Comparison of ENCODE assay signal across 8 cellular contexts in the genomic region with DNA sequence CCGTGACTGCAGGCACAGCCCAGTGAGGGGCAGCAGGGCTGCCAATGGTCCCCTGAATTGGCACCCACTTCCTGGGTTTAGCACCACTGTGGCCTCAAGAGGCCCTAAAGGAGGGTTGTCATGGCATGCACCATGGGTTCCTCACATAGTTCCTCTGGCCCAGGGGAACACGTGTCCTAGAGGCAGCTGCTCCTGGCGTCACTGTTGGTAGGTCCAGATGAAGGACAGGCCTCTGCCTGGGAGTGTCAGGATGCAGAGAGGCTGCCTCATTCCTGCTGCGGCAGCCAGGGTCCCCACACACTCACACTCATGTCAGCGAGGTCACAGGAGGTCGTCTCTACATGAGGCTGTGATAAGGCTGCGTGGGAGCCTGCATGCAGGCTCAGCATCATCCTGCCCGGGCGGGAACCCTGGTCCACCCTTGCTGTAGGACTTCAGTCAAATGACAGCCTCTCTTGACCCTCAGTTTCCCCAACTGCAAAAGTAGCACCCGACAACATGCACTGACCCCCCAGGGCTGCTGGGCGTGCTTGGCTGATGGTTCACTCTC. TPM values are rescaled to one million over a fixed set of nuclear protein-coding genes. Genes with fewer than 3 reads are reported as not detected.
DNase-seq lines count a peak whose midpoint lies in the region; ATAC-seq and TF ChIP-seq lines count a peak whose summit lies in the region.

No MANE protein-coding gene starts in this region.

- H3K4me3 ChIP-seq in right lobe of liver (peak overlapping the region in 1 of 3 donors; percentile 89), suprapubic skin (peak overlapping the region; percentile 62), stomach (peak overlapping the region in 2 of 4 donors; percentile 72 to 93)

- TF ChIP-seq CTCF in right lobe of liver (IDR thresholded peaks at IDR 0.05) (no peak), suprapubic skin (IDR thresholded peaks at IDR 0.05) (no peak), stomach (IDR thresholded peaks at IDR 0.05) (no peak)

- no peak for DNase-seq in activated naive CD4-positive, alpha-beta T cell treated with anti-CD3 and anti-CD28 coated beads, Interleukin-2, amount 10 ng/mL, durations not matched to agents 7 days and 5 days
- DNase-seq in activated naive CD4-positive, alpha-beta T cell (lab: John Stamatoyannopoulos, UW) = no peak
- DNase-seq in activated CD8-positive, alpha-beta T cell treated with anti-CD3 and anti-CD28 coated beads, Interleukin-2, amount 10 ng/mL, durations not matched to agents 7 days and 5 days = no peak
- DNase-seq in right lobe of liver = peak in 2 of 3 donors; percentile 37
- DNase-seq in suprapubic skin (ENCODE audit: low spot score in 2 of 2) = peak in 1 of 2 donors; percentile 73
- no peak for DNase-seq in NCI-H146 (lab: John Stamatoyannopoulos, UW)
- DNase-seq in stimulated activated CD4-positive, alpha-beta T cell treated with anti-CD3 and anti-CD28 coated beads, Interleukin-4, amount 100 ng/mL, for 4 hours = no peak
- no peak for DNase-seq in stomach

- no peak for ATAC-seq in activated CD8-positive, alpha-beta T cell treated with anti-CD3 and anti-CD28 coated beads, Interleukin-2, amount 10 ng/mL, durations not matched to agents 7 days and 5 days
- ATAC-seq in right lobe of liver = no peak

- no peaks in the 10 kb centered on the region for H3K9me3 ChIP-seq in right lobe of liver
- no peaks in the 10 kb centered on the region for H3K9me3 ChIP-seq in suprapubic skin
- H3K9me3 ChIP-seq in stomach = no peaks in the 10 kb centered on the region

- H3K27me3 ChIP-seq in right lobe of liver (no peaks in the 10 kb centered on the region), suprapubic skin (no peaks in the 10 kb centered on the region), stomach (no peaks in the 10 kb centered on the region)

- TF ChIP-seq EP300 in suprapubic skin (IDR thresholded peaks at IDR 0.05) (no peak), stomach (IDR thresholded peaks at IDR 0.05) (no peak)

- H3K36me3 Mint-ChIP-seq in activated naive CD4-positive, alpha-beta T cell treated with anti-CD3 and anti-CD28 coated beads, Interleukin-2, amount 10 ng/mL, durations not matched to agents 7 days and 5 days = peaks cover 2% of the 10 kb centered on the region
- H3K36me3 Mint-ChIP-seq in activated CD8-positive, alpha-beta T cell treated with anti-CD3 and anti-CD28 coated beads, Interleukin-2, amount 10 ng/mL, durations not matched to agents 7 days and 5 days (ENCODE audit: low read depth) = no peaks in the 10 kb centered on the region

- peak overlapping the region; percentile 96 for H3K27ac Mint-ChIP-seq in activated naive CD4-positive, alpha-beta T cell treated with anti-CD3 and anti-CD28 coated beads, Interleukin-2, amount 10 ng/mL, durations not matched to agents 7 days and 5 days
- H3K27ac Mint-ChIP-seq in activated CD8-positive, alpha-beta T cell treated with anti-CD3 and anti-CD28 coated beads, Interleukin-2, amount 10 ng/mL, durations not matched to agents 7 days and 5 days = peak overlapping the region; percentile 97

- peaks cover 0 to 11% (median 0%) of the 10 kb centered on the region in 4 donors for H3K4me1 ChIP-seq in right lobe of liver
- peaks cover 13% of the 10 kb centered on the region for H3K4me1 ChIP-seq in suprapubic skin
- H3K4me1 ChIP-seq in stomach = peaks cover 6 to 22% (median 20%) of the 10 kb centered on the region in 4 donors

- POLR2A ChIA-PET in activated CD8-positive, alpha-beta T cell treated with anti-CD3 and anti-CD28 coated beads, Interleukin-2, amount 10 ng/mL, durations not matched to agents 7 days and 5 days (lab: Charles Lee) = interaction anchor here (1.1 to 1.4 kb wide), 2 partner anchors 26 to 32 kb away, joined by 3 to 6 read pairs; partner anchors contain the start of gene SFMBT1

- H3K27ac ChIP-seq in right lobe of liver (no peak overlapping the region), suprapubic skin (no peak overlapping the region), stomach (peak overlapping the region in 1 of 5 donors; percentile 70)

- CTCF ChIA-PET in activated naive CD4-positive, alpha-beta T cell treated with anti-CD3 and anti-CD28 coated beads, Interleukin-2, amount 10 ng/mL, durations not matched to agents 7 days and 5 days (lab: Charles Lee) = interaction anchor here (0.8 to 2.5 kb wide), 13 partner anchors 14 to 330 kb away, joined by 3 to 8 read pairs (median 4); no protein-coding TSS in a partner anchor
- CTCF ChIA-PET in activated CD8-positive, alpha-beta T cell treated with anti-CD3 and anti-CD28 coated beads, Interleukin-2, amount 10 ng/mL, durations not matched to agents 7 days and 5 days (lab: Charles Lee) = interaction anchor here (0.8 to 2.8 kb wide), 6 partner anchors 23 to 351 kb away, joined by 3 to 11 read pairs (median 4); no protein-coding TSS in a partner anchor

- H3K9me3 Mint-ChIP-seq in activated naive CD4-positive, alpha-beta T cell treated with anti-CD3 and anti-CD28 coated beads, Interleukin-2, amount 10 ng/mL, durations not matched to agents 7 days and 5 days = no peaks in the 10 kb centered on the region
- H3K9me3 Mint-ChIP-seq in activated CD8-positive, alpha-beta T cell treated with anti-CD3 and anti-CD28 coated beads, Interleukin-2, amount 10 ng/mL, durations not matched to agents 7 days and 5 days (ENCODE audit: insufficient read depth) = no peaks in the 10 kb centered on the region

- H3K36me3 ChIP-seq in right lobe of liver = no peaks in the 10 kb centered on the region
- no peaks in the 10 kb centered on the region for H3K36me3 ChIP-seq in suprapubic skin
- H3K36me3 ChIP-seq in stomach = no peaks in the 10 kb centered on the region

- peak overlapping the region; percentile 83 for H3K4me3 Mint-ChIP-seq in activated naive CD4-positive, alpha-beta T cell treated with anti-CD3 and anti-CD28 coated beads, Interleukin-2, amount 10 ng/mL, durations not matched to agents 7 days and 5 days
- peak overlapping the region; percentile 84 for H3K4me3 Mint-ChIP-seq in activated CD8-positive, alpha-beta T cell treated with anti-CD3 and anti-CD28 coated beads, Interleukin-2, amount 10 ng/mL, durations not matched to agents 7 days and 5 days

- no peak for TF ChIP-seq POLR2A in right lobe of liver (IDR thresholded peaks at IDR 0.05)
- TF ChIP-seq POLR2A in suprapubic skin (IDR thresholded peaks at IDR 0.05) = no peak
- no peak for TF ChIP-seq POLR2A in stomach (IDR thresholded peaks at IDR 0.05)

- H3K27me3 Mint-ChIP-seq in activated naive CD4-positive, alpha-beta T cell treated with anti-CD3 and anti-CD28 coated beads, Interleukin-2, amount 10 ng/mL, durations not matched to agents 7 days and 5 days = no peaks in the 10 kb centered on the region
- no peaks in the 10 kb centered on the region for H3K27me3 Mint-ChIP-seq in activated CD8-positive, alpha-beta T cell treated with anti-CD3 and anti-CD28 coated beads, Interleukin-2, amount 10 ng/mL, durations not matched to agents 7 days and 5 days (ENCODE audit: low read depth)

- WGBS in right lobe of liver (ENCODE audit: insufficient coverage, low coverage, low lambda C conversion rate, missing lambda C conversion rate) = 47% methylated on average over 2 of the region's 11 CpGs
- 94% methylated on average over 8 of the region's 11 CpGs for WGBS in suprapubic skin
- 62 to 79% (median 70%) methylated on average over 8 to 11 of the region's 11 CpGs for WGBS in stomach, 5 donors

- H3K4me1 Mint-ChIP-seq in activated naive CD4-positive, alpha-beta T cell treated with anti-CD3 and anti-CD28 coated beads, Interleukin-2, amount 10 ng/mL, durations not matched to agents 7 days and 5 days = peaks cover 29% of the 10 kb centered on the region
- peaks cover 27% of the 10 kb centered on the region for H3K4me1 Mint-ChIP-seq in activated CD8-positive, alpha-beta T cell treated with anti-CD3 and anti-CD28 coated beads, Interleukin-2, amount 10 ng/mL, durations not matched to agents 7 days and 5 days (ENCODE audit: low read depth)

- intact Hi-C loops in right lobe of liver (cut with DNase I) (loop anchor here (10.0 kb wide), 2 partner anchors 207 to 217 kb away; no protein-coding TSS in a partner anchor), stomach (cut with DNase I; ENCODE audit: low total_unique reads) (loop anchor here (10.0 kb wide), 2 partner anchors 217 to 327 kb away; no protein-coding TSS in a partner anchor)

RNA-seq across cellular contexts. Expression of gene SFMBT1, which starts 26.1 kb away (rescaled TPM):
- 10 to 100 TPM; 31.1 to 33.3 TPM for total RNA-seq in activated CD8-positive, alpha-beta T cell treated with anti-CD3 and anti-CD28 coated beads, Interleukin-2, amount 10 ng/mL, durations not matched to agents 7 days and 5 days
- total RNA-seq in right lobe of liver (10 to 100 TPM in 4 of 6 experiments, 1 to 10 TPM in 2; 9.2 to 14.0 (median 10.7) TPM), suprapubic skin (10 to 100 TPM in 3 of 4 donors, 1 to 10 TPM in 1; 9.7 to 25.5 (median 13.1) TPM), stomach (10 to 100 TPM in 1 of 5 donors, 1 to 10 TPM in 4; 5.8 to 29.4 (median 7.6) TPM)
- 1 to 10 TPM; 2.7 to 5.0 (median 3.4) TPM for polyA plus RNA-seq in stomach

RNA-seq across cellular contexts. Expression of gene RFT1, which starts 58.3 kb away (rescaled TPM):
- total RNA-seq in activated CD8-positive, alpha-beta T cell treated with anti-CD3 and anti-CD28 coated beads, Interleukin-2, amount 10 ng/mL, durations not matched to agents 7 days and 5 days = 10 to 100 TPM; 31.7 to 32.3 TPM
- total RNA-seq in right lobe of liver = 10 to 100 TPM in 4 of 6 experiments, 1 to 10 TPM in 2; 9.3 to 12.4 (median 10.4) TPM
- total RNA-seq in suprapubic skin = 10 to 100 TPM in 2 of 4 donors, 1 to 10 TPM in 2; 8.3 to 19.7 (median 10.2) TPM
- total RNA-seq in stomach = 10 to 100 TPM in 2 of 5 donors, 1 to 10 TPM in 2, not detected in 1; 7.0 to 16.8 (median 12.1) TPM
- 1 to 10 TPM; 3.3 to 7.9 (median 3.7) TPM for polyA plus RNA-seq in stomach

Comparison
In these comparisons a context has a peak if more than half of its experiments do, and no peak if none do; other contexts are left out.
1. DNase-seq: peak in right lobe of liver (2 of 3); none in activated naive CD4-positive, alpha-beta T cell treated with anti-CD3 and anti-CD28 coated beads, Interleukin-2, amount 10 ng/mL, durations not matched to agents 7 days and 5 days (single experiment), activated naive CD4-positive, alpha-beta T cell (0 of 4), activated CD8-positive, alpha-beta T cell treated with anti-CD3 and anti-CD28 coated beads, Interleukin-2, amount 10 ng/mL, durations not matched to agents 7 days and 5 days (single experiment), NCI-H146 (single experiment), stimulated activated CD4-positive, alpha-beta T cell treated with anti-CD3 and anti-CD28 coated beads, Interleukin-4, amount 100 ng/mL, for 4 hours (0 of 2) and stomach (single experiment).